8 cellular contexts compared by ENCODE assay signal in genomic region chr1:1020415-1021009, GRCh38. TPM values are rescaled to one million over a fixed set of nuclear protein-coding genes. Genes with fewer than 3 reads are reported as not detected.
DNase-seq lines count a peak whose midpoint lies in the region; ATAC-seq and TF ChIP-seq lines count a peak whose summit lies in the region.

No MANE protein-coding gene starts in this region.

- intact Hi-C loops in left colon (cut with DNase I, micrococcal nuclease) (no loop called here), transverse colon (cut with DNase I; ENCODE audit: low total_unique reads) (no loop called here)

- whole genome bisulfite sequencing in transverse colon (ENCODE audit: low coverage in 1 of 2), 2 donors = 0% methylated on average over 28 of the region's 59 CpGs; no CpG with 5 or more reads in 1 of the 2 donors

- peak; percentile 46 to 65 for DNase-seq in stimulated activated CD4-positive, alpha-beta T cell treated with anti-CD3 and anti-CD28 coated beads, Interleukin-4, amount 100 ng/mL, for 4 hours
- DNase-seq in stimulated activated CD4-positive, alpha-beta T cell treated with anti-CD3 and anti-CD28 coated beads, Interleukin-1b, Interleukin-23, amount 100 ng/mL, for 48 hours = no peak
- DNase-seq in adipocyte (ENCODE audit: low read depth) (peak; percentile 52), left colon (peak in 1 of 2 donors; percentile 56), transverse colon (no peak), GM10266 (ENCODE audit: extremely low spot score) (no peak)

- H3K27ac ChIP-seq in transverse colon = peak overlapping the region; percentile 92 to 98 (median 93)

- no peak for TF ChIP-seq POLR2A in transverse colon (IDR thresholded peaks at IDR 0.05)

- ATAC-seq in HG03432 (IDR thresholded peaks at IDR 0.05; ENCODE audit: unreplicated experiment) (peak; percentile 15), left colon (peak; percentile 20), HG03095 (IDR thresholded peaks at IDR 0.05; ENCODE audit: unreplicated experiment) (no peak)

- TF ChIP-seq CTCF in transverse colon (IDR thresholded peaks at IDR 0.05) (no peak), GM10266 (IDR thresholded peaks at IDR 0.05; ENCODE audit: control insufficient read depth, insufficient read depth, low read depth, missing control alignments) (no peak)

- H3K4me1 ChIP-seq in adipocyte (ENCODE audit: control insufficient read depth, insufficient read depth, low read length) = peaks cover 4% of the 10 kb centered on the region
- H3K4me1 ChIP-seq in transverse colon = peaks cover 6 to 23% (median 20%) of the 10 kb centered on the region in 4 donors

- H3K4me3 ChIP-seq in adipocyte (ENCODE audit: low read length) = peak overlapping the region; percentile 72
- H3K4me3 ChIP-seq in transverse colon = peak overlapping the region; percentile 57 to 78 (median 73)

- H3K27me3 ChIP-seq in adipocyte (replicated peaks; ENCODE audit: control insufficient read depth, insufficient read depth, low read length) (no peaks in the 10 kb centered on the region), transverse colon (no peaks in the 10 kb centered on the region)

- H3K36me3 ChIP-seq in adipocyte (ENCODE audit: control insufficient read depth, insufficient read depth, low read length, severe bottlenecking) (no peaks in the 10 kb centered on the region), transverse colon (no peaks in the 10 kb centered on the region)

- H3K9me3 ChIP-seq in adipocyte (ENCODE audit: control insufficient read depth, low read length) = no peaks in the 10 kb centered on the region
- no peaks in the 10 kb centered on the region for H3K9me3 ChIP-seq in transverse colon

- H3K9ac ChIP-seq in adipocyte (ENCODE audit: low read length) = peak overlapping the region; percentile 49

- in situ Hi-C loops in transverse colon (cut with MboI; ENCODE audit: low pct_ligation_motif_present in 1 of 4, low pct_unique_long_range_greater_than_20kb in 1 of 4, low sequenced_read_pairs in 3 of 4) = no loop called here

- no peak for TF ChIP-seq EP300 in transverse colon (IDR thresholded peaks at IDR 0.05; ENCODE audit: low read depth)

RNA-seq across cellular contexts. Expression of gene AGRN, which starts 0.6 kb away (rescaled TPM):
- 10 to 100 TPM; 54.0 to 59.5 TPM for total RNA-seq in left colon
- total RNA-seq in transverse colon = 100 to 1,000 TPM in 1 of 4 donors, 10 to 100 TPM in 3; 25.4 to 132 (median 44.8) TPM

RNA-seq across cellular contexts. Expression of gene ISG15, which starts 7.2 kb away (rescaled TPM):
- total RNA-seq in left colon = 10 to 100 TPM; 31.2 to 37.9 TPM
- 10 to 100 TPM in 3 of 4 donors, not detected in 1; 36.0 to 70.6 (median 40.8) TPM for total RNA-seq in transverse colon

RNA-seq across cellular contexts. Expression of gene HES4, which starts 20.6 kb away (rescaled TPM):
- total RNA-seq in left colon (10 to 100 TPM; 19.5 to 24.2 TPM), transverse colon (100 to 1,000 TPM in 1 of 4 donors, 10 to 100 TPM in 3; 10.8 to 140 (median 15.7) TPM)

RNA-seq across cellular contexts. Expression of gene PERM1, which starts 38.6 kb away (rescaled TPM):
- under 1 TPM in 1 of 2 donors, not detected in 1; 0.14 TPM for total RNA-seq in left colon
- total RNA-seq in transverse colon = under 1 TPM in 1 of 4 donors, not detected in 3; 0.14 TPM

RNA-seq across cellular contexts. Expression of gene RNF223, which starts 53.6 kb away (rescaled TPM):
- total RNA-seq in left colon (1 to 10 TPM; 3.4 to 5.3 TPM), transverse colon (1 to 10 TPM; 3.0 to 7.5 (median 5.0) TPM)

Comparison
In these comparisons a context has a peak if more than half of its experiments do, and no peak if none do; other contexts are left out.
1. DNase-seq: peak in stimulated activated CD4-positive, alpha-beta T cell treated with anti-CD3 and anti-CD28 coated beads, Interleukin-4, amount 100 ng/mL, for 4 hours (2 of 2) and adipocyte (single experiment); none in stimulated activated CD4-positive, alpha-beta T cell treated with anti-CD3 and anti-CD28 coated beads, Interleukin-1b, Interleukin-23, amount 100 ng/mL, for 48 hours (single experiment), transverse colon (single experiment) and GM10266 (single experiment).